Comparison of ENCODE assay signal across 20 cellular contexts in genomic region chr15:74517096-74517495, GRCh38. TPM values are rescaled to one million over a fixed set of nuclear protein-coding genes. Genes with fewer than 3 reads are reported as not detected.
DNase-seq lines count a peak whose midpoint lies in the region; ATAC-seq and TF ChIP-seq lines count a peak whose summit lies in the region.
"Had no signal": no experiment of that assay in that cellular context is flagged by ENCODE, and none has a peak within 500 bp of the region (broad histone marks: within the 10 kb centered on the region; RNA-seq: fewer than 3 reads in every experiment).

No MANE protein-coding gene starts in this region.

- H3K4me1 ChIP-seq in HCT116 (ENCODE audit: control insufficient read depth in 1 of 2, insufficient read depth in 2 of 2, low read length in 2 of 2) (peaks cover 6 to 32% of the 10 kb centered on the region in 2 experiments), RWPE2 (ENCODE audit: insufficient read depth, poor library complexity, severe bottlenecking) (peaks cover 13% of the 10 kb centered on the region)
- H3K4me1 ChIP-seq in naive thymus-derived CD4-positive, alpha-beta T cell (ENCODE audit: control insufficient read depth in 2 of 2, insufficient read depth in 2 of 2, low read length in 2 of 2), result no peaks in the 10 kb centered on the region

- intact Hi-C loops in HCT116 (cut with micrococcal nuclease), result no loop called here
- intact Hi-C loops in naive thymus-derived CD4-positive, alpha-beta T cell (cut with micrococcal nuclease), result no loop called here

- H3K36me3 ChIP-seq in HCT116 (ENCODE audit: control insufficient read depth in 1 of 2, insufficient read depth in 2 of 2, low read length in 2 of 2) (no peaks in the 10 kb centered on the region), RWPE2 (ENCODE audit: low read depth) (no peaks in the 10 kb centered on the region)
- H3K36me3 ChIP-seq in naive thymus-derived CD4-positive, alpha-beta T cell (ENCODE audit: control insufficient read depth in 2 of 3, insufficient read depth in 3 of 3, low read length in 3 of 3), result no peaks in the 10 kb centered on the region
- H3K36me3 ChIP-seq: BLaER1 treated with 17β-estradiol and CSF1 and Interleukin-3, amounts not matched to agents 10 nM and 100 nM had no signal

- DNase-seq in HCT116 (ENCODE audit: low read depth, low spot score) (no peak), RWPE2 (ENCODE audit: low spot score) (no peak), epithelial cell of esophagus (ENCODE audit: low read depth) (peak; percentile 67), kidney tubule cell (ENCODE audit: low spot score) (peak; percentile 44), GM20000 (ENCODE audit: low spot score) (no peak), NCI-H2107 (lab: John Stamatoyannopoulos, UW) (no peak)
- DNase-seq in naive thymus-derived CD4-positive, alpha-beta T cell, result no peak
- DNase-seq: 8988T; Calu3; CD8-positive, alpha-beta T cell; DMS53; DND-41; EL; HCEC 1CT; HFFc6 had no signal

- no peak for TF ChIP-seq RAD21 in HCT116 (IDR thresholded peaks at IDR 0.05; ENCODE audit: low read depth)

- H3K4me3 Mint-ChIP-seq in naive thymus-derived CD4-positive, alpha-beta T cell, result no peak overlapping the region
- H3K4me3 Mint-ChIP-seq: B cell; CD8-positive, alpha-beta T cell; GM23338; HFFc6; IgD-negative memory B cell had no signal

- CTCF ChIA-PET in HCT116 (lab: Charles Lee), result no interaction called here
- CTCF ChIA-PET in naive thymus-derived CD4-positive, alpha-beta T cell (lab: Charles Lee), result no interaction called here

- TF ChIP-seq CTCF in HCT116 (IDR thresholded peaks at IDR 0.05 in 2 of 3, conservative IDR thresholded peaks at IDR 0.05 in 1 of 3; ENCODE audit: borderline replicate concordance in 1 of 3, insufficient read depth in 1 of 3, low read depth in 2 of 3, low read length in 2 of 3), result no peak
- TF ChIP-seq CTCF in RWPE2 (IDR thresholded peaks at IDR 0.05; ENCODE audit: poor library complexity, severe bottlenecking), result no peak
- no peak for TF ChIP-seq CTCF in epithelial cell of esophagus (IDR thresholded peaks at IDR 0.05; ENCODE audit: insufficient read depth, low read depth, low read length, missing control alignments)
- no peak for TF ChIP-seq CTCF in GM20000 (IDR thresholded peaks at IDR 0.05; ENCODE audit: extremely low read depth, missing control alignments)

- H3K9ac ChIP-seq in HCT116 (ENCODE audit: low read length), result no peak overlapping the region
- H3K9ac ChIP-seq: BLaER1 treated with 17β-estradiol and CSF1 and Interleukin-3, amounts not matched to agents 10 nM and 100 nM had no signal

- H3K9me3 ChIP-seq in HCT116 (ENCODE audit: control insufficient read depth in 1 of 2, insufficient read depth in 1 of 2, low read depth in 1 of 2, low read length in 2 of 2) (no peaks in the 10 kb centered on the region), RWPE2 (ENCODE audit: severe bottlenecking) (no peaks in the 10 kb centered on the region)
- no peaks in the 10 kb centered on the region for H3K9me3 ChIP-seq in naive thymus-derived CD4-positive, alpha-beta T cell (ENCODE audit: control insufficient read depth in 2 of 3, low read length in 3 of 3)
- H3K9me3 ChIP-seq: BLaER1 treated with 17β-estradiol and CSF1 and Interleukin-3, amounts not matched to agents 10 nM and 100 nM had no signal

- peaks cover 0 to 4% (median 0%) of the 10 kb centered on the region in 5 donors for H3K36me3 Mint-ChIP-seq in naive thymus-derived CD4-positive, alpha-beta T cell
- H3K36me3 Mint-ChIP-seq: CD8-positive, alpha-beta T cell; IgD-negative memory B cell had no signal

- no peaks in the 10 kb centered on the region for H3K9me3 Mint-ChIP-seq in naive thymus-derived CD4-positive, alpha-beta T cell
- H3K9me3 Mint-ChIP-seq: CD8-positive, alpha-beta T cell; GM23338; HFFc6; IgD-negative memory B cell had no signal

- H3K9me2 ChIP-seq in HCT116 (ENCODE audit: insufficient read depth), result no peaks in the 10 kb centered on the region

- TF ChIP-seq POLR2A in HCT116 (IDR thresholded peaks at IDR 0.05; ENCODE audit: borderline replicate concordance, extremely low read depth, insufficient read depth, insufficient read length), result no peak

- H3K27me3 Mint-ChIP-seq in naive thymus-derived CD4-positive, alpha-beta T cell, result no peaks in the 10 kb centered on the region
- H3K27me3 Mint-ChIP-seq: B cell, IgD-negative memory B cell had no signal

- H3K4me2 ChIP-seq in HCT116 (ENCODE audit: low read length), result peak overlapping the region; percentile 26
- H3K4me2 ChIP-seq: BLaER1 treated with 17β-estradiol and CSF1 and Interleukin-3, amounts not matched to agents 10 nM and 100 nM; GM23338 had no signal

- RAD21 ChIA-PET in HCT116 (lab: Charles Lee; ENCODE audit: low non-redundant PET in 1 of 2, low total read pairs in 2 of 2, uncharacterized antibody in 2 of 2, unreplicated experiment in 2 of 2), result no interaction called here

- H3K27me3 ChIP-seq in HCT116 (ENCODE audit: insufficient read depth, low read length) (no peaks in the 10 kb centered on the region), RWPE2 (ENCODE audit: insufficient read depth, poor library complexity, severe bottlenecking) (no peaks in the 10 kb centered on the region)
- no peaks in the 10 kb centered on the region for H3K27me3 ChIP-seq in naive thymus-derived CD4-positive, alpha-beta T cell (ENCODE audit: control insufficient read depth in 2 of 2, insufficient read depth in 2 of 2, low read length in 2 of 2)
- H3K27me3 ChIP-seq: BLaER1 treated with 17β-estradiol and CSF1 and Interleukin-3, amounts not matched to agents 10 nM and 100 nM had no signal

- H3K4me1 Mint-ChIP-seq in naive thymus-derived CD4-positive, alpha-beta T cell, result peaks cover 0 to 4% (median 0%) of the 10 kb centered on the region in 7 donors
- H3K4me1 Mint-ChIP-seq: GM23338 had no signal

- H3K27ac ChIP-seq in HCT116 (ENCODE audit: low read depth, low read length) (no peak overlapping the region), RWPE2 (ENCODE audit: poor library complexity, severe bottlenecking) (peak overlapping the region; percentile 28)
- H3K27ac ChIP-seq in naive thymus-derived CD4-positive, alpha-beta T cell (ENCODE audit: low read depth, low read length), result no peak overlapping the region
- H3K27ac ChIP-seq: BLaER1 treated with 17β-estradiol and CSF1 and Interleukin-3, amounts not matched to agents 10 nM and 100 nM had no signal

- no peaks in the 10 kb centered on the region for H3K79me2 ChIP-seq in HCT116 (ENCODE audit: insufficient read depth, low read length)

- H3K4me3 ChIP-seq in HCT116 (replicated peaks in 1 of 2; ENCODE audit: low read depth in 1 of 2, low read length in 2 of 2) (no peak overlapping the region), RWPE2 (ENCODE audit: severe bottlenecking) (no peak overlapping the region), epithelial cell of esophagus (ENCODE audit: low read length) (no peak overlapping the region)
- no peak overlapping the region for H3K4me3 ChIP-seq in naive thymus-derived CD4-positive, alpha-beta T cell (ENCODE audit: low read length)
- H3K4me3 ChIP-seq: BLaER1 treated with 17β-estradiol and CSF1 and Interleukin-3, amounts not matched to agents 10 nM and 100 nM; GM23338 had no signal

- no peaks in the 10 kb centered on the region for H4K20me1 ChIP-seq in HCT116 (ENCODE audit: insufficient read depth)
- H4K20me1 ChIP-seq: BLaER1 treated with 17β-estradiol and CSF1 and Interleukin-3, amounts not matched to agents 10 nM and 100 nM had no signal

- no peak overlapping the region for H2AFZ ChIP-seq in HCT116 (ENCODE audit: low read depth, low read length, poor library complexity, severe bottlenecking)
- H2AFZ ChIP-seq: GM23338 had no signal

- ATAC-seq in HCT116 (no peak), RWPE2 (ENCODE audit: low read depth) (peak; percentile 85)
- no peak for ATAC-seq in naive thymus-derived CD4-positive, alpha-beta T cell
- ATAC-seq: CD8-positive, alpha-beta T cell; GM23338; HepG2 had no signal

- POLR2A ChIA-PET in HCT116 (lab: Charles Lee), result no interaction called here
- POLR2A ChIA-PET in naive thymus-derived CD4-positive, alpha-beta T cell (lab: Charles Lee), result no interaction called here

- no TSS peak for BruUV-seq in HCT116 (replicated peaks; lab: Mats Ljungman, UMichigan)

- no peak overlapping the region for H3K27ac Mint-ChIP-seq in naive thymus-derived CD4-positive, alpha-beta T cell
- H3K27ac Mint-ChIP-seq: B cell; CD8-positive, alpha-beta T cell; GM23338; HFFc6; IgD-negative memory B cell had no signal

TF ChIP-seq in HCT116, 20 proteins besides CTCF, POLR2A, EP300 and RAD21:
- no peak for TF ChIP-seq SP1 (IDR thresholded peaks at IDR 0.05; ENCODE audit: low read depth)
- TF ChIP-seq ZBTB33 (IDR thresholded peaks at IDR 0.05; ENCODE audit: extremely low read depth, insufficient replicate concordance, low read length), result no peak
- peak; percentile 14; the same call in 1 of the 2 replicates for TF ChIP-seq FOSL1 (IDR thresholded peaks at IDR 0.05; ENCODE audit: low read depth)

RNA-seq across cellular contexts. Expression of gene ARID3B, which starts 23.9 kb away (rescaled TPM):
- 8.1 TPM for total RNA-seq in HCT116 (2021; ENCODE audit: unreplicated experiment)
- 7.9 and 10.1 TPM in 2 replicates for polyA plus RNA-seq in HCT116 (2012)
- 10 to 100 TPM; 29.5 to 45.4 (median 36.8) TPM for total RNA-seq in naive thymus-derived CD4-positive, alpha-beta T cell
- polyA plus RNA-seq in naive thymus-derived CD4-positive, alpha-beta T cell, result 10 to 100 TPM in 1 of 2 donors, 1 to 10 TPM in 1; 5.1 to 16.3 TPM

RNA-seq across cellular contexts. Expression of gene UBL7, which starts 56.1 kb away (rescaled TPM):
- total RNA-seq in HCT116 (2021; ENCODE audit: unreplicated experiment), result 65.3 TPM
- 49.5 and 70.5 TPM in 2 replicates for polyA plus RNA-seq in HCT116 (2012)
- 10 to 100 TPM; 20.2 to 50.7 (median 40.6) TPM for total RNA-seq in naive thymus-derived CD4-positive, alpha-beta T cell
- polyA plus RNA-seq in naive thymus-derived CD4-positive, alpha-beta T cell, result 100 to 1,000 TPM; 108 to 127 TPM

Comparison
In these comparisons a context has a peak if more than half of its experiments do, and no peak if none do; other contexts are left out.
1. DNase-seq: peak in epithelial cell of esophagus (single experiment) and kidney tubule cell (single experiment); none in HCT116 (single experiment), RWPE2 (single experiment), GM20000 (single experiment), NCI-H2107 (single experiment) and naive thymus-derived CD4-positive, alpha-beta T cell (0 of 9).